17 cellular contexts compared by ENCODE assay signal in the genomic region with DNA sequence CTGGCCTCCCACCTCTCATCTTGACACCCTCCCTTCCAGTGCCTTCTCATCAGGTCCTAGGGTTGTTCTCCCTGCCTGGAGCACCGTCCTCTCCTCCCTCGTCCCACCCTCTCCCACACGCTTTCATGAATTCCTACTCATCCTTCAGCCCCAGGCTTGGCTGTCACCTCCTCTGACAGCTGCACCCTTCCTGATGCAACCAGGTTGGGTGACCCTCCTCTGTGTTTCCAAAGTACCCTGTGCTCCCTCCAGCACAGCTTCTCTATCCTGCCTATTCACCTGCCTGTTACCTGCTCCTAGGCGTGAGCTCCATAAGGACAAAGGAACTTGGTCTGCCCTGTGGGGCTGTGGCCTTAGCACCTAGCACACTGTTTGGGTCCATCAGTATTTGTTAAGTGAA. TPM values are rescaled to one million over a fixed set of nuclear protein-coding genes. Genes with fewer than 3 reads are reported as not detected.
DNase-seq lines count a peak whose midpoint lies in the region; ATAC-seq and TF ChIP-seq lines count a peak whose summit lies in the region.
"Had no signal": no experiment of that assay in that cellular context is flagged by ENCODE, and none has a peak within 500 bp of the region (broad histone marks: within the 10 kb centered on the region; RNA-seq: fewer than 3 reads in every experiment).

No MANE protein-coding gene starts in this region.

- H3K79me2 ChIP-seq in osteoblast (ENCODE audit: insufficient read depth, low read length), result peaks cover 17% of the 10 kb centered on the region

- no peak overlapping the region for H2AFZ ChIP-seq in osteoblast (ENCODE audit: low read length)

- no peak overlapping the region for H3K4me3 Mint-ChIP-seq in activated T-cell treated with anti-CD3 and anti-CD28 coated beads, Interleukin-2, amount 50 U/mL, for 24 hours
- H3K4me3 Mint-ChIP-seq in endodermal cell, result no peak overlapping the region

- peak overlapping the region; percentile 83 for H3K27ac Mint-ChIP-seq in activated T-cell treated with anti-CD3 and anti-CD28 coated beads, Interleukin-2, amount 50 U/mL, for 24 hours
- peak overlapping the region; percentile 61 for H3K27ac Mint-ChIP-seq in endodermal cell

- no peak for ATAC-seq in sciatic nerve

- H3K27me3 Mint-ChIP-seq in activated T-cell treated with anti-CD3 and anti-CD28 coated beads, Interleukin-2, amount 50 U/mL, for 24 hours, result no peaks in the 10 kb centered on the region
- no peaks in the 10 kb centered on the region for H3K27me3 Mint-ChIP-seq in endodermal cell (ENCODE audit: insufficient read depth)
- H3K27me3 Mint-ChIP-seq: naive B cell had no signal

- peaks cover 13% of the 10 kb centered on the region for H3K4me1 Mint-ChIP-seq in activated T-cell treated with anti-CD3 and anti-CD28 coated beads, Interleukin-2, amount 50 U/mL, for 24 hours (ENCODE audit: low read depth)
- H3K4me1 Mint-ChIP-seq in endodermal cell, result peaks cover 12% of the 10 kb centered on the region

- peaks cover 87% of the 10 kb centered on the region for H3K36me3 Mint-ChIP-seq in activated T-cell treated with anti-CD3 and anti-CD28 coated beads, Interleukin-2, amount 50 U/mL, for 24 hours (ENCODE audit: low read depth)
- H3K36me3 Mint-ChIP-seq in endodermal cell (ENCODE audit: low read depth), result peaks cover 36% of the 10 kb centered on the region

- H3K4me2 ChIP-seq in osteoblast (ENCODE audit: insufficient read depth, low read length), result no peak overlapping the region

- no peaks in the 10 kb centered on the region for H3K9me3 Mint-ChIP-seq in activated T-cell treated with anti-CD3 and anti-CD28 coated beads, Interleukin-2, amount 50 U/mL, for 24 hours
- no peaks in the 10 kb centered on the region for H3K9me3 Mint-ChIP-seq in endodermal cell
- H3K9me3 Mint-ChIP-seq: naive B cell had no signal

- H3K9me3 ChIP-seq in endodermal cell (ENCODE audit: control insufficient read depth, low read length), result no peaks in the 10 kb centered on the region
- no peaks in the 10 kb centered on the region for H3K9me3 ChIP-seq in osteoblast (ENCODE audit: low read depth, low read length)
- H3K9me3 ChIP-seq: MG63, testis had no signal

- H3K4me1 ChIP-seq in endodermal cell (ENCODE audit: control insufficient read depth, insufficient read depth, low read length), result peaks cover 5% of the 10 kb centered on the region
- H3K4me1 ChIP-seq in osteoblast (ENCODE audit: insufficient read depth, low read length), result no peaks in the 10 kb centered on the region

- CTCF ChIA-PET in RWPE1 (lab: Yijun Ruan, JAX), result no interaction called here

- H3K4me3 ChIP-seq in endodermal cell (ENCODE audit: low read length) (no peak overlapping the region), osteoblast (ENCODE audit: insufficient read depth, low read length) (no peak overlapping the region)
- H3K4me3 ChIP-seq: lung, MG63, testis had no signal

- no peak for DNase-seq in activated T-cell treated with anti-CD3 and anti-CD28 coated beads, Interleukin-2, amount 50 U/mL, for 24 hours
- DNase-seq in activated T-cell treated with anti-CD3 and anti-CD28 coated beads, Interleukin-2, amount 50 U/mL, for 48 hours, result no peak
- DNase-seq in RWPE1 (ENCODE audit: low spot score) (no peak), endodermal cell (no peak), sciatic nerve (ENCODE audit: low spot score) (peak; percentile 41), COLO668 (lab: John Stamatoyannopoulos, UW; ENCODE audit: unreplicated experiment) (no peak), osteoblast (ENCODE audit: insufficient read length, low spot score, missing footprints) (no peak), OCI-M2 (lab: John Stamatoyannopoulos, UW; ENCODE audit: unreplicated experiment) (no peak)
- DNase-seq: MG63; naive B cell; NCI-H146; NCI-H345; NK-92 treated with Interleukin-12 subunit alpha and Interleukin-12 subunit beta, amount 100 ng/mL, for 24 hours; stimulated activated CD4-positive, alpha-beta T cell treated with anti-CD3 and anti-CD28 coated beads, Interleukin-12 subunit alpha, Interleukin-12 subunit beta, amount 100 ng/mL, for 4 hours; testis; WERI-Rb-1 had no signal

- intact Hi-C loops in sciatic nerve (cut with DNase I), result no loop called here

- no peak overlapping the region for H3K9ac ChIP-seq in endodermal cell (ENCODE audit: extremely low read depth, low read length, poor library complexity, severe bottlenecking)

- 97% methylated on average over 4 of the region's 4 CpGs for WGBS in endodermal cell (ENCODE audit: insufficient coverage in 1 of 2, insufficient read length in 1 of 2), 2 experiments

- peaks cover 24% of the 10 kb centered on the region for H4K20me1 ChIP-seq in osteoblast (ENCODE audit: insufficient read depth, low read length)

- 0 out of 2 replicates have a peak overlapping the region, but pooled peaks have one; percentile 3 for H3K27ac ChIP-seq in RWPE1
- H3K27ac ChIP-seq in endodermal cell (ENCODE audit: low read depth, low read length), result no peak overlapping the region
- H3K27ac ChIP-seq in osteoblast (ENCODE audit: low read depth, low read length), result no peak overlapping the region
- H3K27ac ChIP-seq: testis, WERI-Rb-1 had no signal

- TF ChIP-seq CTCF in RWPE1 (conservative IDR thresholded peaks at IDR 0.05; ENCODE audit: low read depth), result no peak
- no peak for TF ChIP-seq CTCF in endodermal cell (conservative IDR thresholded peaks at IDR 0.05)
- no peak for TF ChIP-seq CTCF in osteoblast (IDR thresholded peaks at IDR 0.05; ENCODE audit: extremely low read depth, low read depth, low read length)

- POLR2A ChIA-PET in RWPE1 (lab: Yijun Ruan, JAX; ENCODE audit: low non-redundant PET), result no interaction called here

- no peaks in the 10 kb centered on the region for H3K27me3 ChIP-seq in endodermal cell (ENCODE audit: control insufficient read depth, insufficient read depth, low read length, poor library complexity, severe bottlenecking)
- H3K27me3 ChIP-seq in osteoblast (ENCODE audit: insufficient read depth, low read length), result no peaks in the 10 kb centered on the region
- H3K27me3 ChIP-seq: MG63, testis had no signal

- H3K36me3 ChIP-seq in endodermal cell (ENCODE audit: control insufficient read depth, insufficient read depth, low read length) (peaks cover 43% of the 10 kb centered on the region), osteoblast (ENCODE audit: insufficient read depth, low read length) (peaks cover 54% of the 10 kb centered on the region)

RNA-seq across cellular contexts. Expression of a gene that starts 58.4 kb away (rescaled TPM):
- total RNA-seq in endodermal cell (10 to 100 TPM; 83.7 to 90.4 TPM), sciatic nerve (55.9 TPM), osteoblast (31.2 and 35.5 TPM in 2 replicates)
- 80.2 TPM for polyA plus RNA-seq in endodermal cell (2013, experiment 1 of 2)
- polyA plus RNA-seq in endodermal cell (2013, experiment 2 of 2), result 69.6 TPM
